1 cellular context compared by ENCODE assay signal in genomic region chr13:31161583-31162150, GRCh38.
TF ChIP-seq lines count a peak whose summit lies in the region.

HSPH1 (minus strand) TSS chr13:31161904; CDS start chr13:31161582, 322 bp downstream.

TF ChIP-seq in Ishikawa, 13 proteins besides CTCF, POLR2A, EP300 and RAD21 (continued from another document):
- TF ChIP-seq MAX (IDR thresholded peaks at IDR 0.05) (peak; percentile 96), CEBPB (IDR thresholded peaks at IDR 0.05) (no peak), FOXM1 (IDR thresholded peaks at IDR 0.05; ENCODE audit: borderline replicate concordance, low read depth) (peak; percentile 56; the same call in 1 of the 2 replicates)
